Comparison of ENCODE assay signal across 1 cellular context in the genomic region with DNA sequence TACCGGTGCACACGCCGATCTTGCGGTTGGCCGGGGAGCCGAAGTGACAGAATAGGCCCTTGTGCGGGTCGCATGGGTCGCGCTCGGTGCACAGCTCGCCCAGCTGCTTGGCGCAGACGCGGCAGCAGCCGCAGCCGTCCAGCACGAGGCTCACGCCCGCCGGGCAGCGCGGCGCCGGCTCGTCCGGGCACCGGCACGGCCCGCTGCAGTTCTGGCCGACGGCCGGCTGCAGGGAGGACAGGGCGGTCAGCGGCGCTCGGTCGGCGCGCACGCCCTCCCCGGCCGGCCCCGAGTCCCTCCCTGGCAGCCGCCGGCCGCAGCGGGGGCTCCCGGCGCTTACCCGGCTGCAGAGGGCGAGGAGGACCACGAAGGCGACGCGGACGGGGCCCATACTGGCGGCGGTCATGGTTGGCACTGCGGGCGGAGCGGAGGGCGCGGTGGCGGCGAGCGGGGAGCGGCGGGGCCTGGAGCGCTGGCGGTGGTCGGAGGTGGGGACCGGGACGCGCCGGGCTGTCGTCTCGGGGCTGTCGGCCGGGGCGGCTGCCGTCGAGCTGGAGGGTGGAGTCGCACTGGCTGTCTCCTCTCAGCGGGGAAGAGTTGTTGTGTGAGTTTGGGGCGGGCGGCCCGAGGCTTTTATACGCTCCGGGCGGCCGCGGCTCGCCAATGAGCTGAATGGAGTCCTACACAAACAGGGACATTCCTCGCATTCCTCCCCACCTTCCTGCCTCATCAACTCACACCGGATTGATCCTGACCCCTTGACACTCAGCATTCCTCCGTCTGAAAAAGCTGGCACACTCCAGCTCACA.
TF ChIP-seq lines count a peak whose summit lies in the region.

A gene with protein sequence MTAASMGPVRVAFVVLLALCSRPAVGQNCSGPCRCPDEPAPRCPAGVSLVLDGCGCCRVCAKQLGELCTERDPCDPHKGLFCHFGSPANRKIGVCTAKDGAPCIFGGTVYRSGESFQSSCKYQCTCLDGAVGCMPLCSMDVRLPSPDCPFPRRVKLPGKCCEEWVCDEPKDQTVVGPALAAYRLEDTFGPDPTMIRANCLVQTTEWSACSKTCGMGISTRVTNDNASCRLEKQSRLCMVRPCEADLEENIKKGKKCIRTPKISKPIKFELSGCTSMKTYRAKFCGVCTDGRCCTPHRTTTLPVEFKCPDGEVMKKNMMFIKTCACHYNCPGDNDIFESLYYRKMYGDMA (minus strand): TSS at position 606 of the 809 bp plus-strand sequence. CDS start 200 bp downstream, at position 406.

TF ChIP-seq in HepG2, 621 proteins besides CTCF, POLR2A, EP300 and RAD21 (continued from another document and continues in another):
- TF ChIP-seq, protein P1, sequence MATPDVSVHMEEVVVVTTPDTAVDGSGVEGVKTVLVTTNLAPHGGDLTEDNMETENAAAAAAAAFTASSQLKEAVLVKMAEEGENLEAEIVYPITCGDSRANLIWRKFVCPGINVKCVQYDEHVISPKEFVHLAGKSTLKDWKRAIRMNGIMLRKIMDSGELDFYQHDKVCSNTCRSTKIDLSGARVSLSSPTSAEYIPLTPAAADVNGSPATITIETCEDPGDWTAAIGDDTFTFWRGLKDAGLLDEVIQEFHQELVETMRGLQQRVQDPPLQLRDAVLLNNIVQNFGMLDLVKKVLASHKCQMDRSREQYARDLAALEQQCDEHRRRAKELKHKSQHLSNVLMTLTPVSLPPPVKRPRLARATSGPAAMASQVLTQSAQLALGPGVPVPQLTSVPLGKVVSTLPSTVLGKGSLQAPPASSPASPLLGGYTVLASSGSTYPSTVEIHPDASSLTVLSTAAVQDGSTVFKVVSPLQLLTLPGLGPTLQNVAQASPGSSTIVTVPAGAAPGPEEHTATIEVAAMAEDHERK (CRISPR knock-in tag; IDR thresholded peaks at IDR 0.05; ENCODE audit: low read depth) = no peak
- peak; percentile 28; the same call in 1 of the 2 replicates for TF ChIP-seq KDM6A (CRISPR knock-in tag; IDR thresholded peaks at IDR 0.05; ENCODE audit: low read depth)
- TF ChIP-seq, protein P2, sequence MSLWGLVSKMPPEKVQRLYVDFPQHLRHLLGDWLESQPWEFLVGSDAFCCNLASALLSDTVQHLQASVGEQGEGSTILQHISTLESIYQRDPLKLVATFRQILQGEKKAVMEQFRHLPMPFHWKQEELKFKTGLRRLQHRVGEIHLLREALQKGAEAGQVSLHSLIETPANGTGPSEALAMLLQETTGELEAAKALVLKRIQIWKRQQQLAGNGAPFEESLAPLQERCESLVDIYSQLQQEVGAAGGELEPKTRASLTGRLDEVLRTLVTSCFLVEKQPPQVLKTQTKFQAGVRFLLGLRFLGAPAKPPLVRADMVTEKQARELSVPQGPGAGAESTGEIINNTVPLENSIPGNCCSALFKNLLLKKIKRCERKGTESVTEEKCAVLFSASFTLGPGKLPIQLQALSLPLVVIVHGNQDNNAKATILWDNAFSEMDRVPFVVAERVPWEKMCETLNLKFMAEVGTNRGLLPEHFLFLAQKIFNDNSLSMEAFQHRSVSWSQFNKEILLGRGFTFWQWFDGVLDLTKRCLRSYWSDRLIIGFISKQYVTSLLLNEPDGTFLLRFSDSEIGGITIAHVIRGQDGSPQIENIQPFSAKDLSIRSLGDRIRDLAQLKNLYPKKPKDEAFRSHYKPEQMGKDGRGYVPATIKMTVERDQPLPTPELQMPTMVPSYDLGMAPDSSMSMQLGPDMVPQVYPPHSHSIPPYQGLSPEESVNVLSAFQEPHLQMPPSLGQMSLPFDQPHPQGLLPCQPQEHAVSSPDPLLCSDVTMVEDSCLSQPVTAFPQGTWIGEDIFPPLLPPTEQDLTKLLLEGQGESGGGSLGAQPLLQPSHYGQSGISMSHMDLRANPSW (CRISPR knock-in tag; IDR thresholded peaks at IDR 0.05; ENCODE audit: borderline replicate concordance) = peak; percentile 96
- TF ChIP-seq, protein P3, sequence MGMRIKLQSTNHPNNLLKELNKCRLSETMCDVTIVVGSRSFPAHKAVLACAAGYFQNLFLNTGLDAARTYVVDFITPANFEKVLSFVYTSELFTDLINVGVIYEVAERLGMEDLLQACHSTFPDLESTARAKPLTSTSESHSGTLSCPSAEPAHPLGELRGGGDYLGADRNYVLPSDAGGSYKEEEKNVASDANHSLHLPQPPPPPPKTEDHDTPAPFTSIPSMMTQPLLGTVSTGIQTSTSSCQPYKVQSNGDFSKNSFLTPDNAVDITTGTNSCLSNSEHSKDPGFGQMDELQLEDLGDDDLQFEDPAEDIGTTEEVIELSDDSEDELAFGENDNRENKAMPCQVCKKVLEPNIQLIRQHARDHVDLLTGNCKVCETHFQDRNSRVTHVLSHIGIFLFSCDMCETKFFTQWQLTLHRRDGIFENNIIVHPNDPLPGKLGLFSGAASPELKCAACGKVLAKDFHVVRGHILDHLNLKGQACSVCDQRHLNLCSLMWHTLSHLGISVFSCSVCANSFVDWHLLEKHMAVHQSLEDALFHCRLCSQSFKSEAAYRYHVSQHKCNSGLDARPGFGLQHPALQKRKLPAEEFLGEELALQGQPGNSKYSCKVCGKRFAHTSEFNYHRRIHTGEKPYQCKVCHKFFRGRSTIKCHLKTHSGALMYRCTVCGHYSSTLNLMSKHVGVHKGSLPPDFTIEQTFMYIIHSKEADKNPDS (CRISPR knock-in tag; IDR thresholded peaks at IDR 0.05) = peak; percentile 38; the same call in 1 of the 2 replicates
- TF ChIP-seq IKZF1 (IDR thresholded peaks at IDR 0.05) = no peak
- TF ChIP-seq, protein P4, sequence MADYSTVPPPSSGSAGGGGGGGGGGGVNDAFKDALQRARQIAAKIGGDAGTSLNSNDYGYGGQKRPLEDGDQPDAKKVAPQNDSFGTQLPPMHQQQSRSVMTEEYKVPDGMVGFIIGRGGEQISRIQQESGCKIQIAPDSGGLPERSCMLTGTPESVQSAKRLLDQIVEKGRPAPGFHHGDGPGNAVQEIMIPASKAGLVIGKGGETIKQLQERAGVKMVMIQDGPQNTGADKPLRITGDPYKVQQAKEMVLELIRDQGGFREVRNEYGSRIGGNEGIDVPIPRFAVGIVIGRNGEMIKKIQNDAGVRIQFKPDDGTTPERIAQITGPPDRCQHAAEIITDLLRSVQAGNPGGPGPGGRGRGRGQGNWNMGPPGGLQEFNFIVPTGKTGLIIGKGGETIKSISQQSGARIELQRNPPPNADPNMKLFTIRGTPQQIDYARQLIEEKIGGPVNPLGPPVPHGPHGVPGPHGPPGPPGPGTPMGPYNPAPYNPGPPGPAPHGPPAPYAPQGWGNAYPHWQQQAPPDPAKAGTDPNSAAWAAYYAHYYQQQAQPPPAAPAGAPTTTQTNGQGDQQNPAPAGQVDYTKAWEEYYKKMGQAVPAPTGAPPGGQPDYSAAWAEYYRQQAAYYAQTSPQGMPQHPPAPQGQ (CRISPR knock-in tag; IDR thresholded peaks at IDR 0.05; ENCODE audit: borderline replicate concordance) = no peak
- peak; percentile 93; the same call in 1 of the 2 replicates for TF ChIP-seq ZNF878 (CRISPR knock-in tag; IDR thresholded peaks at IDR 0.05)
- TF ChIP-seq, protein P5, sequence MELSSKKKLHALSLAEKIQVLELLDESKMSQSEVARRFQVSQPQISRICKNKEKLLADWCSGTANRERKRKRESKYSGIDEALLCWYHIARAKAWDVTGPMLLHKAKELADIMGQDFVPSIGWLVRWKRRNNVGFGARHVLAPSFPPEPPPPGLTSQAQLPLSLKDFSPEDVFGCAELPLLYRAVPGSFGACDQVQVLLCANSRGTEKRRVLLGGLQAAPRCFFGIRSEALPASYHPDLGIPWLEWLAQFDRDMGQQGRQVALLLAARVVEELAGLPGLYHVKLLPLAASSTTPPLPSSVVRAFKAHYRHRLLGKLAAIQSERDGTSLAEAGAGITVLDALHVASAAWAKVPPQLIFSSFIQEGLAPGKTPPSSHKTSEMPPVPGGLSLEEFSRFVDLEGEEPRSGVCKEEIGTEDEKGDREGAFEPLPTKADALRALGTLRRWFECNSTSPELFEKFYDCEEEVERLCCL (CRISPR knock-in tag; IDR thresholded peaks at IDR 0.05; ENCODE audit: borderline replicate concordance) = no peak; the same call in 1 of the 2 replicates
- TF ChIP-seq, protein P6, sequence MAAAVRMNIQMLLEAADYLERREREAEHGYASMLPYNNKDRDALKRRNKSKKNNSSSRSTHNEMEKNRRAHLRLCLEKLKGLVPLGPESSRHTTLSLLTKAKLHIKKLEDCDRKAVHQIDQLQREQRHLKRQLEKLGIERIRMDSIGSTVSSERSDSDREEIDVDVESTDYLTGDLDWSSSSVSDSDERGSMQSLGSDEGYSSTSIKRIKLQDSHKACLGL (CRISPR knock-in tag; IDR thresholded peaks at IDR 0.05) = no peak; the same call in none of the 2 replicates
- TF ChIP-seq SOX5 (CRISPR knock-in tag; IDR thresholded peaks at IDR 0.05; ENCODE audit: borderline replicate concordance) = peak; percentile 93
- peak; percentile 25; the same call in 1 of the 2 replicates for TF ChIP-seq ZNF549 (CRISPR knock-in tag; IDR thresholded peaks at IDR 0.05)
- TF ChIP-seq SRSF9 (IDR thresholded peaks at IDR 0.05; ENCODE audit: borderline replicate concordance, insufficient read depth, low read depth, low read length, poor library complexity, severe bottlenecking) = no peak
- peak; percentile 97 for TF ChIP-seq TBX3 (IDR thresholded peaks at IDR 0.05; ENCODE audit: borderline replicate concordance)
- no peak for TF ChIP-seq PHB2 (IDR thresholded peaks at IDR 0.05; ENCODE audit: partially characterized antibody)
- no peak for TF ChIP-seq RARG (CRISPR knock-in tag; IDR thresholded peaks at IDR 0.05; ENCODE audit: low read depth)
- peak; percentile 83 for TF ChIP-seq ZBTB7B (CRISPR knock-in tag; IDR thresholded peaks at IDR 0.05)
- TF ChIP-seq ZFP90 (CRISPR knock-in tag; IDR thresholded peaks at IDR 0.05; ENCODE audit: borderline replicate concordance) = peak; percentile 91
- peak; percentile 97 for TF ChIP-seq SKI (IDR thresholded peaks at IDR 0.05; ENCODE audit: partially characterized antibody)
- TF ChIP-seq CBX1 (IDR thresholded peaks at IDR 0.05; ENCODE audit: low read depth) = peak; percentile 100
- peak; percentile 94; the same call in 1 of the 2 replicates for TF ChIP-seq FOXO1 (CRISPR knock-in tag; IDR thresholded peaks at IDR 0.05)
- TF ChIP-seq NFIB (CRISPR knock-in tag; IDR thresholded peaks at IDR 0.05; ENCODE audit: borderline replicate concordance) = no peak
- 0 out of 2 replicates have a peak, but pooled peaks have one; percentile 7 for TF ChIP-seq TRIM24 (CRISPR knock-in tag; IDR thresholded peaks at IDR 0.05)
- TF ChIP-seq SMARCC2 (IDR thresholded peaks at IDR 0.05) = no peak
- peak; percentile 60 for TF ChIP-seq ZNF782 (CRISPR knock-in tag; IDR thresholded peaks at IDR 0.05; ENCODE audit: borderline replicate concordance)
- TF ChIP-seq ZFP62 (CRISPR knock-in tag; IDR thresholded peaks at IDR 0.05) = peak; percentile 73; the same call in 1 of the 2 replicates
- TF ChIP-seq SNAI1 (CRISPR knock-in tag; IDR thresholded peaks at IDR 0.05; ENCODE audit: borderline replicate concordance) = peak; percentile 98
- TF ChIP-seq, protein P7, sequence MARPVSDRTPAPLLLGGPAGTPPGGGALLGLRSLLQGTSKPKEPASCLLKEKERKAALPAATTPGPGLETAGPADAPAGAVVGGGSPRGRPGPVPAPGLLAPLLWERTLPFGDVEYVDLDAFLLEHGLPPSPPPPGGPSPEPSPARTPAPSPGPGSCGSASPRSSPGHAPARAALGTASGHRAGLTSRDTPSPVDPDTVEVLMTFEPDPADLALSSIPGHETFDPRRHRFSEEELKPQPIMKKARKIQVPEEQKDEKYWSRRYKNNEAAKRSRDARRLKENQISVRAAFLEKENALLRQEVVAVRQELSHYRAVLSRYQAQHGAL (CRISPR knock-in tag; IDR thresholded peaks at IDR 0.05; ENCODE audit: not compliant biosample characterization) = no peak
- peak; percentile 81 for TF ChIP-seq HIVEP1 (CRISPR knock-in tag; IDR thresholded peaks at IDR 0.05)
- no peak; the same call in 1 of the 2 replicates for TF ChIP-seq ZFP82 (CRISPR knock-in tag; IDR thresholded peaks at IDR 0.05; ENCODE audit: borderline replicate concordance)
- TF ChIP-seq HES4 (CRISPR knock-in tag; IDR thresholded peaks at IDR 0.05; ENCODE audit: borderline replicate concordance) = peak; percentile 98
- TF ChIP-seq ATF7-NPFF (CRISPR knock-in tag; IDR thresholded peaks at IDR 0.05; ENCODE audit: low read depth) = peak; percentile 96
- TF ChIP-seq, protein P8, sequence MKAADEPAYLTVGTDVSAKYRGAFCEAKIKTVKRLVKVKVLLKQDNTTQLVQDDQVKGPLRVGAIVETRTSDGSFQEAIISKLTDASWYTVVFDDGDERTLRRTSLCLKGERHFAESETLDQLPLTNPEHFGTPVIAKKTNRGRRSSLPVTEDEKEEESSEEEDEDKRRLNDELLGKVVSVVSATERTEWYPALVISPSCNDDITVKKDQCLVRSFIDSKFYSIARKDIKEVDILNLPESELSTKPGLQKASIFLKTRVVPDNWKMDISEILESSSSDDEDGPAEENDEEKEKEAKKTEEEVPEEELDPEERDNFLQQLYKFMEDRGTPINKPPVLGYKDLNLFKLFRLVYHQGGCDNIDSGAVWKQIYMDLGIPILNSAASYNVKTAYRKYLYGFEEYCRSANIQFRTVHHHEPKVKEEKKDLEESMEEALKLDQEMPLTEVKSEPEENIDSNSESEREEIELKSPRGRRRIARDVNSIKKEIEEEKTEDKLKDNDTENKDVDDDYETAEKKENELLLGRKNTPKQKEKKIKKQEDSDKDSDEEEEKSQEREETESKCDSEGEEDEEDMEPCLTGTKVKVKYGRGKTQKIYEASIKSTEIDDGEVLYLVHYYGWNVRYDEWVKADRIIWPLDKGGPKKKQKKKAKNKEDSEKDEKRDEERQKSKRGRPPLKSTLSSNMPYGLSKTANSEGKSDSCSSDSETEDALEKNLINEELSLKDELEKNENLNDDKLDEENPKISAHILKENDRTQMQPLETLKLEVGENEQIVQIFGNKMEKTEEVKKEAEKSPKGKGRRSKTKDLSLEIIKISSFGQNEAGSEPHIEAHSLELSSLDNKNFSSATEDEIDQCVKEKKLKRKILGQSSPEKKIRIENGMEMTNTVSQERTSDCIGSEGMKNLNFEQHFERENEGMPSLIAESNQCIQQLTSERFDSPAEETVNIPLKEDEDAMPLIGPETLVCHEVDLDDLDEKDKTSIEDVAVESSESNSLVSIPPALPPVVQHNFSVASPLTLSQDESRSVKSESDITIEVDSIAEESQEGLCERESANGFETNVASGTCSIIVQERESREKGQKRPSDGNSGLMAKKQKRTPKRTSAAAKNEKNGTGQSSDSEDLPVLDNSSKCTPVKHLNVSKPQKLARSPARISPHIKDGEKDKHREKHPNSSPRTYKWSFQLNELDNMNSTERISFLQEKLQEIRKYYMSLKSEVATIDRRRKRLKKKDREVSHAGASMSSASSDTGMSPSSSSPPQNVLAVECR (CRISPR knock-in tag; IDR thresholded peaks at IDR 0.05; ENCODE audit: borderline replicate concordance) = peak; percentile 76; the same call in 1 of the 2 replicates
- no peak for TF ChIP-seq NBN (conservative IDR thresholded peaks at IDR 0.05)
- TF ChIP-seq TCF12 (IDR thresholded peaks at IDR 0.05) = no peak
- TF ChIP-seq TCF12 (CRISPR knock-in tag; IDR thresholded peaks at IDR 0.05) = peak; percentile 44
